11 cellular contexts compared by ENCODE assay signal in genomic region chr7:139745330-139746143, GRCh38. TPM values are rescaled to one million over a fixed set of nuclear protein-coding genes. Genes with fewer than 3 reads are reported as not detected.
DNase-seq lines count a peak whose midpoint lies in the region; ATAC-seq, FAIRE-seq and TF ChIP-seq lines count a peak whose summit lies in the region.
"Had no signal": no experiment of that assay in that cellular context is flagged by ENCODE, and none has a peak within 500 bp of the region (broad histone marks: within the 10 kb centered on the region; RNA-seq: fewer than 3 reads in every experiment).

No MANE protein-coding gene starts in this region.

- FAIRE-seq in HepG2 (lab: Jason Lieb, UNC) (peak; percentile 90), D721Med (lab: Jason Lieb, UNC) (no peak)

- H3K79me2 ChIP-seq in HepG2 (ENCODE audit: insufficient read depth, low read length): peaks cover 96% of the 10 kb centered on the region

- H2AFZ ChIP-seq in HepG2 (ENCODE audit: low read length): no peak overlapping the region

- peak in 1 of 2 experiments; percentile 6; a peak in 1 of 4 replicates for TF ChIP-seq EP300 in HepG2 (IDR thresholded peaks at IDR 0.05; ENCODE audit: low read depth in 2 of 2, low read length in 2 of 2)
- TF ChIP-seq EP300 in HepG2 (CRISPR knock-in tag; IDR thresholded peaks at IDR 0.05; ENCODE audit: borderline replicate concordance): no peak

- 0 out of 6 replicates have a peak overlapping the region, but pooled peaks of 1 of the 3 experiments have one; percentile 12 for H3K4me3 ChIP-seq in HepG2 (replicated peaks in 1 of 3; ENCODE audit: insufficient read depth in 1 of 3, low read depth in 2 of 3, low read length in 3 of 3)

- H3K27ac Mint-ChIP-seq in chondrocyte (ENCODE audit: unreplicated experiment) (peak overlapping the region; percentile 81), HFFc6 (no peak overlapping the region)

- TF ChIP-seq CTCF in chondrocyte (IDR thresholded peaks at IDR 0.05): no peak
- peak; percentile 5; the same call in 1 of the 2 replicates for TF ChIP-seq CTCF in HepG2 (CRISPR knock-in tag; IDR thresholded peaks at IDR 0.05)
- no peak for TF ChIP-seq CTCF in HFFc6 (IDR thresholded peaks at IDR 0.05)
- TF ChIP-seq CTCF in D721Med (IDR thresholded peaks at IDR 0.05; ENCODE audit: insufficient read depth, missing control alignments): no peak

- no peak for TF ChIP-seq RAD21 in HepG2 (CRISPR knock-in tag; IDR thresholded peaks at IDR 0.05)

- CTCF ChIA-PET in HepG2 (lab: Yijun Ruan, JAX; ENCODE audit: low intra/inter-chr PET ratio, low total read pairs): no interaction called here

- H3K4me2 ChIP-seq in HepG2 (ENCODE audit: low read depth, low read length): peak overlapping the region; percentile 52

- H3K36me3 Mint-ChIP-seq in chondrocyte (ENCODE audit: low read depth) (peaks cover 5% of the 10 kb centered on the region), HFFc6 (ENCODE audit: low read depth) (peaks cover 5% of the 10 kb centered on the region; the same call in 1 of the 2 replicates)

- H3K9me3 Mint-ChIP-seq in chondrocyte (ENCODE audit: low read depth): no peaks in the 10 kb centered on the region
- H3K9me3 Mint-ChIP-seq in HFFc6: no peaks in the 10 kb centered on the region

- H3K27me3 ChIP-seq in HepG2 (ENCODE audit: control insufficient read depth in 1 of 2, insufficient read depth in 2 of 2, low read length in 2 of 2): no peaks in the 10 kb centered on the region

- peak; percentile 50 for ATAC-seq in Right ventricle myocardium inferior
- ATAC-seq in HepG2: peak; percentile 81

- intact Hi-C loops in Right ventricle myocardium inferior (cut with DNase I): no loop called here
- intact Hi-C loops in cardiac septum (cut with DNase I): no loop called here
- intact Hi-C loops in HepG2 (cut with micrococcal nuclease; ENCODE audit: unreplicated experiment): loop anchor here (2.0 to 10.0 kb wide), 2 partner anchors 13 to 91 kb away; no protein-coding TSS in a partner anchor

- DNase-seq in Right ventricle myocardium inferior (ENCODE audit: missing footprints) (no peak), cardiac septum (ENCODE audit: low spot score) (no peak), chondrocyte (ENCODE audit: low spot score) (no peak), HepG2 (ENCODE audit: low spot score) (peak; percentile 89), NCI-H526 treated with DMSO at 0.1 percent for 48 hours (lab: John Stamatoyannopoulos, UW) (no peak), HFFc6 (no peak), mucosa of gallbladder (ENCODE audit: low spot score) (no peak), D721Med (ENCODE audit: insufficient read length, low spot score) (no peak)
- DNase-seq: activated gamma-delta T cell treated with Interleukin-2 at 50 U/mL for 16 hours; effector memory CD4-positive, alpha-beta T cell had no signal

- no peak overlapping the region for H3K9ac ChIP-seq in HepG2 (ENCODE audit: insufficient read depth, low read depth, low read length)

- no peaks in the 10 kb centered on the region for H3K27me3 Mint-ChIP-seq in chondrocyte (ENCODE audit: low read depth)
- peaks cover 4% of the 10 kb centered on the region for H3K27me3 Mint-ChIP-seq in HFFc6 (ENCODE audit: insufficient read depth)
- H3K27me3 Mint-ChIP-seq: B cell had no signal

- in situ Hi-C loops in HepG2 (cut with HindIII; ENCODE audit: extremely low pct_ligation_motif_present, low pct_unique_long_range_greater_than_20kb): no loop called here

- TF ChIP-seq POLR2A in HepG2 (IDR thresholded peaks at IDR 0.05; ENCODE audit: insufficient read depth in 1 of 2, low read depth in 2 of 2, low read length in 2 of 2): no peak

- H3K36me3 ChIP-seq in HepG2 (replicated peaks in 1 of 2; ENCODE audit: control insufficient read depth in 1 of 2, insufficient read depth in 2 of 2, low read length in 2 of 2): peaks cover under 1 to 23% of the 10 kb centered on the region in 2 experiments; a peak in 3 of 5 replicates

- no TSS peak for BruUV-seq in HepG2 (replicated peaks; lab: Mats Ljungman, UMichigan)

- 36% methylated on average over 11 of the region's 11 CpGs for WGBS in HepG2 (ENCODE audit: low lambda C conversion rate)

- no peaks in the 10 kb centered on the region for H3K9me3 ChIP-seq in HepG2 (ENCODE audit: low read length)

- no peak overlapping the region for H3K4me3 Mint-ChIP-seq in chondrocyte (ENCODE audit: unreplicated experiment)
- no peak overlapping the region for H3K4me3 Mint-ChIP-seq in HFFc6
- H3K4me3 Mint-ChIP-seq: B cell had no signal

- peak overlapping the region; percentile 25 for H3K27ac ChIP-seq in HepG2 (ENCODE audit: extremely low read length, insufficient read depth, low read length)

- H3K4me1 Mint-ChIP-seq in chondrocyte (ENCODE audit: low read depth) (peaks cover 93% of the 10 kb centered on the region), HFFc6 (ENCODE audit: low read depth) (peaks cover 52% of the 10 kb centered on the region)

- peaks cover 83% of the 10 kb centered on the region for H3K4me1 ChIP-seq in HepG2 (ENCODE audit: insufficient read depth, low read length)

- POLR2A ChIA-PET in HepG2 (lab: Yijun Ruan, JAX): interaction anchor here (1.1 to 1.7 kb wide), 3 partner anchors 11 to 66 kb away, joined by 3 to 5 read pairs (median 5); no protein-coding TSS in a partner anchor

- H4K20me1 ChIP-seq in HepG2 (ENCODE audit: insufficient read depth, low read length): peaks cover 76% of the 10 kb centered on the region

TF ChIP-seq in HepG2, 621 proteins besides CTCF, POLR2A, EP300 and RAD21 (continues in another document):
- peak; percentile 39; the same call in 1 of the 2 replicates for TF ChIP-seq RXRA (CRISPR knock-in tag; IDR thresholded peaks at IDR 0.05)
- peak; percentile 75 for TF ChIP-seq SAP130 (CRISPR knock-in tag; IDR thresholded peaks at IDR 0.05; ENCODE audit: low read depth)
- peak; percentile 51; the same call in 1 of the 2 replicates for TF ChIP-seq NCOA2 (CRISPR knock-in tag; IDR thresholded peaks at IDR 0.05)
- TF ChIP-seq ZNF292 (CRISPR knock-in tag; IDR thresholded peaks at IDR 0.05; ENCODE audit: borderline replicate concordance, low read depth): peak; percentile 85; the same call in 1 of the 2 replicates
- TF ChIP-seq MYC (CRISPR knock-in tag; IDR thresholded peaks at IDR 0.05; ENCODE audit: borderline replicate concordance): peak; percentile 21; the same call in 1 of the 2 replicates
- TF ChIP-seq HOXA3 (CRISPR knock-in tag; IDR thresholded peaks at IDR 0.05): peak; percentile 27; the same call in 1 of the 2 replicates
- no peak for TF ChIP-seq LCORL (IDR thresholded peaks at IDR 0.05)
- TF ChIP-seq LCORL (CRISPR knock-in tag; IDR thresholded peaks at IDR 0.05): 0 out of 2 replicates have a peak, but pooled peaks have one; percentile 26
- peak; percentile 51; the same call in 1 of the 2 replicates for TF ChIP-seq PITX1 (CRISPR knock-in tag; IDR thresholded peaks at IDR 0.05)
- TF ChIP-seq RCOR2 (CRISPR knock-in tag; IDR thresholded peaks at IDR 0.05): no peak; the same call in 1 of the 2 replicates
- TF ChIP-seq ZSCAN31 (CRISPR knock-in tag; IDR thresholded peaks at IDR 0.05; ENCODE audit: low read depth): no peak
- 0 out of 2 replicates have a peak, but pooled peaks have one; percentile 39 for TF ChIP-seq HMG20A (CRISPR knock-in tag; IDR thresholded peaks at IDR 0.05; ENCODE audit: borderline replicate concordance)
- TF ChIP-seq ZNF629 (CRISPR knock-in tag; conservative IDR thresholded peaks at IDR 0.05): peak; percentile 30; the same call in 1 of the 2 replicates
- TF ChIP-seq GATAD2A (CRISPR knock-in tag; IDR thresholded peaks at IDR 0.05): peak; percentile 85

RNA-seq across cellular contexts. Expression of gene HIPK2, which starts 32.3 kb away (rescaled TPM):
- total RNA-seq in Right ventricle myocardium inferior (97.8 TPM), cardiac septum (218 TPM), chondrocyte (71.2 to 75.6 TPM (median 72.3 TPM) in 3 replicates), HepG2 (2016; rRNA removed; fragmentation: Illumina TruSeq; extraction: Trizol) (14.4 and 25.9 TPM in 2 replicates), mucosa of gallbladder (49.0 TPM)
- total RNA-seq in HepG2 (2016; cell fraction: cytosol; rRNA removed; fragmentation: Illumina TruSeq; extraction: Trizol; ENCODE audit: low read depth): 38.1 and 38.4 TPM in 2 replicates
- total RNA-seq in HepG2 (2016; cell fraction: insoluble cytoplasmic fraction; rRNA removed; fragmentation: Illumina TruSeq; extraction: Trizol): 13.8 and 20.2 TPM in 2 replicates
- 26.7 and 27.9 TPM in 2 replicates for total RNA-seq in HepG2 (2016; cell fraction: membrane; rRNA removed; fragmentation: Illumina TruSeq; extraction: Trizol)
- 19.7 and 24.5 TPM in 2 replicates for total RNA-seq in HepG2 (2016; cell fraction: nucleus; rRNA removed; fragmentation: Illumina TruSeq; extraction: Trizol)
- 17.0 and 20.2 TPM in 2 replicates for polyA plus RNA-seq in HepG2 (2011; rRNA removed)
- 11.5 and 11.7 TPM in 2 replicates for polyA plus RNA-seq in HepG2 (2011; cell fraction: cytosol; rRNA removed)
- 34.6 and 39.9 TPM in 2 replicates for polyA plus RNA-seq in HepG2 (2011; cell fraction: nucleus; rRNA removed)
- 18.0 and 18.2 TPM in 2 replicates for polyA plus RNA-seq in HepG2 (2012)
- 2.4 and 2.9 TPM in 2 replicates for polyA plus RNA-seq in HepG2 (2016; cell fraction: cytosol; fragmentation: Illumina TruSeq; extraction: Trizol; ENCODE audit: low read depth)
- polyA plus RNA-seq in HepG2 (2016; cell fraction: insoluble cytoplasmic fraction; fragmentation: Illumina TruSeq; extraction: Trizol; ENCODE audit: low read depth): 15.0 and 20.1 TPM in 2 replicates
- polyA plus RNA-seq in HepG2 (2016; cell fraction: membrane; fragmentation: Illumina TruSeq; extraction: Trizol; ENCODE audit: low read depth): 5.5 and 6.5 TPM in 2 replicates
- polyA plus RNA-seq in HepG2 (2016; cell fraction: nucleus; fragmentation: Illumina TruSeq; extraction: Trizol; ENCODE audit: insufficient read depth, low read depth): 17.7 and 18.3 TPM in 2 replicates
- polyA minus RNA-seq in HepG2 (2011; rRNA and poly(A)+ RNA removed; ENCODE audit: low replicate concordance): 10.5 and 48.8 TPM in 2 replicates
- polyA minus RNA-seq in HepG2 (2011; cell fraction: cytosol; rRNA and poly(A)+ RNA removed): 29.2 and 34.4 TPM in 2 replicates
- 29.6 and 32.6 TPM in 2 replicates for polyA minus RNA-seq in HepG2 (2011; cell fraction: nucleus; rRNA and poly(A)+ RNA removed)
- 10 to 100 TPM; 14.6 to 33.4 (median 31.4) TPM for total RNA-seq in HFFc6 (2021; fragmentation: NEBNext Ultra II Directional; extraction: Animal tissue kit (Norgen Biotek cat#: 25700))
